1 cellular context compared by ENCODE assay signal in the genomic region with DNA sequence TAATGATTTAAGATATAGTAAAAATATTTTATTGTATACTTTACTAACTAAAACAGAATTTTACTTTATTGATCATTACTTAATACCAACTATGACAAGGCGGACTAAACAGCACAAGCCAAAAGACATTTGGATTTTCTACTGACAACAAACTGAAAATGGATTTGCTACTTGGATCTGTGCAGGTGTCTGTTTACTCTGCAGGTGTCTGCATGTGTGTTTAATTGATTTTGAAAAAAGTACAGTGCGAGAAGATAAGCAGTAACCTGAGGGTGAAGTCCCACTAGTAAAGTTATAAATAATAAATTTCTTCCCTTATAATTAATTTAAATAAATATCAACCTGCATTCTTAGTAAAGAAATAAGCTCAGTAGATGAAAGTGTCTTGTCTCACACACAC.
TF ChIP-seq lines count a peak whose summit lies in the region.

No MANE protein-coding gene starts in this region.

TF ChIP-seq in GM23338, 12 proteins besides CTCF, POLR2A, EP300 and RAD21 (continued from another document):
- TF ChIP-seq, protein P1, sequence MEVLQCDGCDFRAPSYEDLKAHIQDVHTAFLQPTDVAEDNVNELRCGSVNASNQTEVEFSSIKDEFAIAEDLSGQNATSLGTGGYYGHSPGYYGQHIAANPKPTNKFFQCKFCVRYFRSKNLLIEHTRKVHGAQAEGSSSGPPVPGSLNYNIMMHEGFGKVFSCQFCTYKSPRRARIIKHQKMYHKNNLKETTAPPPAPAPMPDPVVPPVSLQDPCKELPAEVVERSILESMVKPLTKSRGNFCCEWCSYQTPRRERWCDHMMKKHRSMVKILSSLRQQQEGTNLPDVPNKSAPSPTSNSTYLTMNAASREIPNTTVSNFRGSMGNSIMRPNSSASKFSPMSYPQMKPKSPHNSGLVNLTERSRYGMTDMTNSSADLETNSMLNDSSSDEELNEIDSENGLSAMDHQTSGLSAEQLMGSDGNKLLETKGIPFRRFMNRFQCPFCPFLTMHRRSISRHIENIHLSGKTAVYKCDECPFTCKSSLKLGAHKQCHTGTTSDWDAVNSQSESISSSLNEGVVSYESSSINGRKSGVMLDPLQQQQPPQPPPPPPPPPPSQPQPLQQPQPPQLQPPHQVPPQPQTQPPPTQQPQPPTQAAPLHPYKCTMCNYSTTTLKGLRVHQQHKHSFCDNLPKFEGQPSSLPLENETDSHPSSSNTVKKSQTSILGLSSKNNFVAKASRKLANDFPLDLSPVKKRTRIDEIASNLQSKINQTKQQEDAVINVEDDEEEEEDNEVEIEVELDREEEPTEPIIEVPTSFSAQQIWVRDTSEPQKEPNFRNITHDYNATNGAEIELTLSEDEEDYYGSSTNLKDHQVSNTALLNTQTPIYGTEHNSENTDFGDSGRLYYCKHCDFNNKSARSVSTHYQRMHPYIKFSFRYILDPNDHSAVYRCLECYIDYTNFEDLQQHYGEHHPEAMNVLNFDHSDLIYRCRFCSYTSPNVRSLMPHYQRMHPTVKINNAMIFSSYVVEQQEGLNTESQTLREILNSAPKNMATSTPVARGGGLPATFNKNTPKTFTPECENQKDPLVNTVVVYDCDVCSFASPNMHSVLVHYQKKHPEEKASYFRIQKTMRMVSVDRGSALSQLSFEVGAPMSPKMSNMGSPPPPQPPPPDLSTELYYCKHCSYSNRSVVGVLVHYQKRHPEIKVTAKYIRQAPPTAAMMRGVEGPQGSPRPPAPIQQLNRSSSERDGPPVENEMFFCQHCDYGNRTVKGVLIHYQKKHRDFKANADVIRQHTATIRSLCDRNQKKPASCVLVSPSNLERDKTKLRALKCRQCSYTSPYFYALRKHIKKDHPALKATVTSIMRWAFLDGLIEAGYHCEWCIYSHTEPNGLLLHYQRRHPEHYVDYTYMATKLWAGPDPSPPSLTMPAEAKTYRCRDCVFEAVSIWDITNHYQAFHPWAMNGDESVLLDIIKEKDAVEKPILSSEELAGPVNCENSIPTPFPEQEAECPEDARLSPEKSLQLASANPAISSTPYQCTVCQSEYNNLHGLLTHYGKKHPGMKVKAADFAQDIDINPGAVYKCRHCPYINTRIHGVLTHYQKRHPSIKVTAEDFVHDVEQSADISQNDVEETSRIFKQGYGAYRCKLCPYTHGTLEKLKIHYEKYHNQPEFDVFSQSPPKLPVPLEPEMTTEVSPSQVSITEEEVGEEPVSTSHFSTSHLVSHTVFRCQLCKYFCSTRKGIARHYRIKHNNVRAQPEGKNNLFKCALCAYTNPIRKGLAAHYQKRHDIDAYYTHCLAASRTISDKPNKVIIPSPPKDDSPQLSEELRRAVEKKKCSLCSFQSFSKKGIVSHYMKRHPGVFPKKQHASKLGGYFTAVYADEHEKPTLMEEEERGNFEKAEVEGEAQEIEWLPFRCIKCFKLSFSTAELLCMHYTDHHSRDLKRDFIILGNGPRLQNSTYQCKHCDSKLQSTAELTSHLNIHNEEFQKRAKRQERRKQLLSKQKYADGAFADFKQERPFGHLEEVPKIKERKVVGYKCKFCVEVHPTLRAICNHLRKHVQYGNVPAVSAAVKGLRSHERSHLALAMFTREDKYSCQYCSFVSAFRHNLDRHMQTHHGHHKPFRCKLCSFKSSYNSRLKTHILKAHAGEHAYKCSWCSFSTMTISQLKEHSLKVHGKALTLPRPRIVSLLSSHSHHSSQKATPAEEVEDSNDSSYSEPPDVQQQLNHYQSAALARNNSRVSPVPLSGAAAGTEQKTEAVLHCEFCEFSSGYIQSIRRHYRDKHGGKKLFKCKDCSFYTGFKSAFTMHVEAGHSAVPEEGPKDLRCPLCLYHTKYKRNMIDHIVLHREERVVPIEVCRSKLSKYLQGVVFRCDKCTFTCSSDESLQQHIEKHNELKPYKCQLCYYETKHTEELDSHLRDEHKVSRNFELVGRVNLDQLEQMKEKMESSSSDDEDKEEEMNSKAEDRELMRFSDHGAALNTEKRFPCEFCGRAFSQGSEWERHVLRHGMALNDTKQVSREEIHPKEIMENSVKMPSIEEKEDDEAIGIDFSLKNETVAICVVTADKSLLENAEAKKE (CRISPR knock-in tag; IDR thresholded peaks at IDR 0.05) = no peak
